In genomic region chr9:130664191-130665028, GRCh38 we compare ENCODE assay signal across 1 cellular context.
TF ChIP-seq lines count a peak whose summit lies in the region.

PRDM12 (plus strand) TSS chr9:130664594; CDS start chr9:130664654, 60 bp downstream.

TF ChIP-seq in GM23338, 12 proteins besides CTCF, POLR2A, EP300 and RAD21 (continued from another document):
- no peak for TF ChIP-seq REST (IDR thresholded peaks at IDR 0.05; ENCODE audit: unreplicated experiment)
- peak; percentile 93 for TF ChIP-seq EZH2 (IDR thresholded peaks at IDR 0.05; ENCODE audit: low read depth, unreplicated experiment)
- no peak for TF ChIP-seq ZNF114 (CRISPR knock-in tag; IDR thresholded peaks at IDR 0.05)
- TF ChIP-seq EZH2phosphoT487 (IDR thresholded peaks at IDR 0.05; ENCODE audit: unreplicated experiment): peak; percentile 94
- TF ChIP-seq ETS1 (IDR thresholded peaks at IDR 0.05): no peak
- no peak for TF ChIP-seq STAT1 (IDR thresholded peaks at IDR 0.05; ENCODE audit: unreplicated experiment)
